ENCODE assay signal across 7 cellular contexts in the genomic region with DNA sequence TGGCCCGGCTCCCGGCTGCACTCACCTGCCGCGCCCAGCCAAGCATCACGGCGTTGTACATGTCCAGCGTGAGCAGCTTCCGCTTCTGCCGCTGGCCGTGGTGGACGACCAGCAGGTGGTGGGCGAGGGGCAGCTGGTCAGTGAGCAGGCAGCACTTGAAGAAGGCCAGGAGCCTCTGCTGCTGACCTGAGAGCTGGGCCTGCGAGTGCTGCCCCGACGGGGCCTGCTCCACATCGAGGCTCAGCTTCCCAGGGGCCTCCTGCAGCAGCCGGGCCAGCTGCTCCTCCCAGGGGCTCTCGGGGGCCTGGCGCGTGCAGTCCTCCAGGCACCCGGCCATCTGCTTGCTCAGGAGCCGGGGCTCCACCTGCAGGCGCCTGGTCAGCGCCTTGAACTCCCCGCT. TPM values are rescaled to one million over a fixed set of nuclear protein-coding genes. Genes with fewer than 3 reads are reported as not detected.
"Had no signal": no experiment of that assay in that cellular context is flagged by ENCODE, and none has a peak within 500 bp of the region (broad histone marks: within the 10 kb centered on the region; RNA-seq: fewer than 3 reads in every experiment).

No MANE protein-coding gene starts in this region.

RNA-seq across cellular contexts. Expression of a gene that starts 10.2 kb away (rescaled TPM):
- total RNA-seq: epithelial cell of proximal tubule; left ventricle myocardium inferior; lung microvascular endothelial cell; natural killer cell treated with Interleukin-12 subunit alpha and Interleukin-12 subunit beta and Interleukin-15 and Interleukin-18, amount 100 ng/mL, for 72 hours; osteoblast; skeletal muscle tissue had no signal

RNA-seq across cellular contexts. Expression of a gene that starts 39.8 kb away (rescaled TPM):
- total RNA-seq: epithelial cell of proximal tubule, skeletal muscle tissue, ureter had no signal
